ENCODE assay signal across 1 cellular context in the genomic region with DNA sequence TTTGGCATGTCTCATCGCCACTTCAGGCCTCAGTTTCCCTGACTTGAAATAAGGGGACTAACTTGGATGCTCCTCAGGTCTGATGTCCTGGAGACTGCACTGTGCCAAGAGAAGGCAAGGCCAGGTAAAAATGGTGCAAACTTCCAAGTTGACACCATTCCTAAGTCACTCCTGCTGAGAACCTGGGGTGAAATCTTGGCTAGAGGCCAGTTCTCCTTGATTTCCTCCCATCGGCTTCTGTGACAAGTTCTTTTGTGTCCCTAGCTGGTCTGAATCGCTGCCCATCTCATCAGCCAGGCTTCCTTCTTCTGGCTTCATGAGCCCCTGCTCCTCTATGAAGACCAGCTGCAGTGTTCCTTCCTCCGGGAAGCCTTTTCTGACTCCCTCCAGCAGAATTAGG.
TF ChIP-seq lines count a peak whose summit lies in the region.

No MANE protein-coding gene starts in this region.

TF ChIP-seq in K562, 482 proteins besides CTCF, POLR2A, EP300 and RAD21 (continued from another document):
- TF ChIP-seq SP1 (CRISPR knock-in tag; IDR thresholded peaks at IDR 0.05): no peak
